Comparison of ENCODE assay signal across 7 cellular contexts in the genomic region with DNA sequence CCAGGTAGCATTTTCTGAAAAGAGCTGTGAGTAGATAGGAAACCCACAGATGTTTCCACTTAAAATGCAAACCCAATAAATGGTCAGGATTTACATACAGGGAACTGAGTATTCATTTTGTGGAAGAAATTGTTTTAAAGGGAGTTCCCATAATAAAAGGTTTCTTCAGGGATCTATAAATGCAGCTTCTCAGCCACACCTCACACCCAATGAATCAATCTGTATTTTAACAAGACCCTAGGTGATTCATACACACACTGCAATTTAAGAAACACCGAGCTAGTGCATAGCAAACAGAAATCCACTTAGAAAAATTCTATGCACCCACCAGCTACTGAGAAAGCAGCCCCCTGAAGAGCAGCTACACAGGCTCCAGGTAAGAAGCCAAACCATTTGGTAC.
"Had no signal": no experiment of that assay in that cellular context is flagged by ENCODE, and none has a peak within 500 bp of the region (broad histone marks: within the 10 kb centered on the region; RNA-seq: fewer than 3 reads in every experiment).

No MANE protein-coding gene starts in this region.

- ATAC-seq: GM23338 had no signal

- FAIRE-seq: H1, H54, HTR-8/SVneo had no signal

- DNase-seq: H9, HCEC 1CT, IMR-90 had no signal

- H3K27ac Mint-ChIP-seq: GM23338 had no signal

- H3K4me3 Mint-ChIP-seq: GM23338, H9 had no signal

- H3K9me3 Mint-ChIP-seq: GM23338, H9 had no signal

- H3K4me3 ChIP-seq: GM23338 had no signal
